In genomic region chr12:131929530-131930456, GRCh38 we compare ENCODE assay signal across 8 cellular contexts. TPM values are rescaled to one million over a fixed set of nuclear protein-coding genes. Genes with fewer than 3 reads are reported as not detected.
DNase-seq lines count a peak whose midpoint lies in the region; ATAC-seq and TF ChIP-seq lines count a peak whose summit lies in the region.

No MANE protein-coding gene starts in this region.

- H3K9ac ChIP-seq in colonic mucosa (ENCODE audit: low read depth in 2 of 2, low read length in 2 of 2): peak overlapping the region; percentile 66 to 86

- peak; percentile 20 for ATAC-seq in HG03025 (IDR thresholded peaks at IDR 0.05; ENCODE audit: low FRiP score, unreplicated experiment)
- peak; percentile 1 for ATAC-seq in lung (ENCODE audit: insufficient read depth, low FRiP score)
- no peak for ATAC-seq in HG02763 (IDR thresholded peaks at IDR 0.05; ENCODE audit: unreplicated experiment)

- intact Hi-C loops in colonic mucosa (cut with DNase I): no loop called here

- no peaks in the 10 kb centered on the region for H3K9me3 ChIP-seq in colonic mucosa
- no peaks in the 10 kb centered on the region for H3K9me3 ChIP-seq in lung (ENCODE audit: control insufficient read depth in 2 of 2, insufficient read depth in 1 of 2, low read length in 1 of 2)

- H3K4me3 ChIP-seq in GM12864 (ENCODE audit: low read depth, low read length) (peak overlapping the region; percentile 60), colonic mucosa (peak overlapping the region; percentile 91), lung (peak overlapping the region; percentile 95)

- H3K27ac ChIP-seq in colonic mucosa (peak overlapping the region; percentile 17), lung (ENCODE audit: low read depth in 1 of 2, low read length in 1 of 2) (peak overlapping the region in 1 of 2 donors; percentile 13), substantia nigra (ENCODE audit: low read depth, low read length, poor library complexity, severe bottlenecking) (peak overlapping the region; percentile 49)

- no peak for DNase-seq in GM12864 (ENCODE audit: low read depth)
- DNase-seq in T-helper 22 cell (ENCODE audit: low read depth): peak; percentile 21
- DNase-seq in colonic mucosa: peak; percentile 44
- DNase-seq in lung (ENCODE audit: low spot score): no peak
- peak in 1 of 49 donors; percentile 77 for DNase-seq in substantia nigra (lab: John Stamatoyannopoulos, UW)
- no peak for DNase-seq in NCI-H187 treated with DMSO at 0.1 percent for 48 hours (lab: John Stamatoyannopoulos, UW)

- H3K4me1 ChIP-seq in colonic mucosa (peaks cover 6% of the 10 kb centered on the region), lung (ENCODE audit: control insufficient read depth in 2 of 2, insufficient read depth in 2 of 2, low read length in 2 of 2) (peaks cover 0 to 10% of the 10 kb centered on the region in 2 donors)

- TF ChIP-seq CTCF in GM12864 (IDR thresholded peaks at IDR 0.05; ENCODE audit: low read depth, low read length, missing control alignments) (no peak), colonic mucosa (IDR thresholded peaks at IDR 0.05) (no peak), lung (IDR thresholded peaks at IDR 0.05; ENCODE audit: control extremely low read depth, extremely low read depth) (no peak)

- no peaks in the 10 kb centered on the region for H3K27me3 ChIP-seq in colonic mucosa
- no peaks in the 10 kb centered on the region for H3K27me3 ChIP-seq in lung (ENCODE audit: control insufficient read depth, insufficient read depth)

- 1 to 2% methylated on average over 67 to 91 of the region's 91 CpGs for WGBS in lung, 2 donors

- peaks cover 4% of the 10 kb centered on the region for H3K36me3 ChIP-seq in colonic mucosa
- peaks cover 21 to 24% of the 10 kb centered on the region in 2 donors for H3K36me3 ChIP-seq in lung (ENCODE audit: control insufficient read depth in 2 of 2, insufficient read depth in 2 of 2, low read length in 2 of 2)

RNA-seq across cellular contexts. Expression of gene PUS1, which starts 0.7 kb away (rescaled TPM):
- total RNA-seq in colonic mucosa (10 to 100 TPM; 16.0 to 58.9 TPM), lung (10 to 100 TPM in 1 of 2 donors, 1 to 10 TPM in 1; 6.8 to 30.9 TPM)
- polyA plus RNA-seq in lung: 10 to 100 TPM; 28.6 to 35.6 TPM

RNA-seq across cellular contexts. Expression of gene EP400, which starts 19.9 kb away (rescaled TPM):
- total RNA-seq in colonic mucosa (10 to 100 TPM; 23.3 to 39.0 TPM), lung (10 to 100 TPM; 35.5 to 47.8 TPM)
- polyA plus RNA-seq in lung: 10 to 100 TPM; 11.4 to 16.0 TPM

RNA-seq across cellular contexts. Expression of gene ULK1, which starts 35.4 kb away (rescaled TPM):
- total RNA-seq in colonic mucosa (10 to 100 TPM; 20.3 to 31.9 TPM), lung (10 to 100 TPM; 25.9 to 32.8 TPM)
- 10 to 100 TPM; 15.4 to 19.7 TPM for polyA plus RNA-seq in lung

Comparison
In these comparisons a context has a peak if more than half of its experiments do, and no peak if none do; other contexts are left out.
1. DNase-seq: peak in T-helper 22 cell (single experiment) and colonic mucosa (single experiment); none in GM12864 (single experiment), lung (single experiment) and NCI-H187 treated with DMSO at 0.1 percent for 48 hours (single experiment).
2. Peak in every context shown above with its lines, with median percentiles within 50 percentile points of each other: H3K4me3 ChIP-seq.